25 cellular contexts compared by ENCODE assay signal in genomic region chr10:130689743-130690626, GRCh38.
DNase-seq lines count a peak whose midpoint lies in the region; ATAC-seq and TF ChIP-seq lines count a peak whose summit lies in the region.
"Had no signal": no experiment of that assay in that cellular context is flagged by ENCODE, and none has a peak within 500 bp of the region (broad histone marks: within the 10 kb centered on the region; RNA-seq: fewer than 3 reads in every experiment).

No MANE protein-coding gene starts in this region.

- no peak overlapping the region for H3K23ac ChIP-seq in trophoblast cell (ENCODE audit: low read length)

- peak overlapping the region; percentile 46 for H3K27ac Mint-ChIP-seq in neural progenitor cell
- H3K27ac Mint-ChIP-seq: CD14-positive monocyte; CD4-positive, alpha-beta memory T cell; CD4-positive, CD25-positive, alpha-beta regulatory T cell; CD8-positive, alpha-beta memory T cell had no signal

- no peaks in the 10 kb centered on the region for H3K4me1 Mint-ChIP-seq in neural progenitor cell
- H3K4me1 Mint-ChIP-seq: CD14-positive monocyte; CD4-positive, alpha-beta memory T cell; CD4-positive, CD25-positive, alpha-beta regulatory T cell; CD8-positive, alpha-beta memory T cell had no signal

- H3K9me3 Mint-ChIP-seq in neural progenitor cell: no peaks in the 10 kb centered on the region

- no peak overlapping the region for H4K8ac ChIP-seq in trophoblast cell (ENCODE audit: low read depth, low read length)

- H3K4me2 ChIP-seq in SK-N-SH (no peak overlapping the region), neural progenitor cell (no peak overlapping the region), trophoblast cell (ENCODE audit: low read length) (no peak overlapping the region)
- H3K4me2 ChIP-seq: BLaER1 had no signal

- no peak overlapping the region for H3K14ac ChIP-seq in trophoblast cell (ENCODE audit: low read length)

- intact Hi-C loops in ovary (cut with DNase I): no loop called here
- intact Hi-C loops in body of pancreas (cut with DNase I): no loop called here

- ATAC-seq in body of pancreas: no peak

- H3K9me2 ChIP-seq in SK-N-SH: no peaks in the 10 kb centered on the region

- H4K20me1 ChIP-seq in SK-N-SH (ENCODE audit: insufficient read depth) (no peaks in the 10 kb centered on the region), neural progenitor cell (ENCODE audit: low read depth) (no peaks in the 10 kb centered on the region)
- H4K20me1 ChIP-seq: BLaER1 had no signal

- H3K9ac ChIP-seq in SK-N-SH (no peak overlapping the region), neural progenitor cell (no peak overlapping the region), trophoblast cell (ENCODE audit: low read length) (no peak overlapping the region)
- H3K9ac ChIP-seq: BLaER1 had no signal

- H3K9me3 ChIP-seq in SK-N-SH (no peaks in the 10 kb centered on the region), neural progenitor cell (ENCODE audit: low read depth) (no peaks in the 10 kb centered on the region), trophoblast cell (ENCODE audit: insufficient read depth, low read depth, low read length) (peaks cover 1% of the 10 kb centered on the region), ovary (no peaks in the 10 kb centered on the region), body of pancreas (no peaks in the 10 kb centered on the region)
- H3K9me3 ChIP-seq: BE2C had no signal

- POLR2A ChIA-PET in SK-N-SH (lab: Yijun Ruan, JAX): no interaction called here

- H2BK120ac ChIP-seq in trophoblast cell (ENCODE audit: insufficient read depth, low read length, poor library complexity): no peak overlapping the region

- no peaks in the 10 kb centered on the region for H3K36me3 ChIP-seq in SK-N-SH (replicated peaks in 1 of 2; ENCODE audit: control insufficient read depth in 1 of 2, insufficient read depth in 2 of 2, low read length in 1 of 2)
- H3K36me3 ChIP-seq in neural progenitor cell: no peaks in the 10 kb centered on the region
- H3K36me3 ChIP-seq in trophoblast cell (ENCODE audit: control insufficient read depth in 1 of 2, insufficient read depth in 2 of 2, low read length in 2 of 2): no peaks in the 10 kb centered on the region
- no peaks in the 10 kb centered on the region for H3K36me3 ChIP-seq in ovary
- no peaks in the 10 kb centered on the region for H3K36me3 ChIP-seq in body of pancreas (replicated peaks in 1 of 2; ENCODE audit: insufficient read depth in 1 of 2, low read depth in 2 of 2)
- H3K36me3 ChIP-seq: BE2C, BLaER1 had no signal

- H3K79me2 ChIP-seq in SK-N-SH (ENCODE audit: insufficient read depth): no peaks in the 10 kb centered on the region
- no peaks in the 10 kb centered on the region for H3K79me2 ChIP-seq in neural progenitor cell (ENCODE audit: low read depth)
- no peaks in the 10 kb centered on the region for H3K79me2 ChIP-seq in trophoblast cell (ENCODE audit: control insufficient read depth, insufficient read depth, low read length, poor library complexity)

- no peaks in the 10 kb centered on the region for H3K36me3 Mint-ChIP-seq in neural progenitor cell
- H3K36me3 Mint-ChIP-seq: CD14-positive monocyte; CD4-positive, alpha-beta memory T cell; CD4-positive, CD25-positive, alpha-beta regulatory T cell; CD8-positive, alpha-beta memory T cell had no signal

- no peak overlapping the region for H4K91ac ChIP-seq in trophoblast cell (ENCODE audit: low read depth, low read length)

- H2BK5ac ChIP-seq in trophoblast cell (ENCODE audit: low read depth, low read length, poor library complexity): peak overlapping the region; percentile 17

- H3K27ac ChIP-seq in SK-N-SH (ENCODE audit: low read depth in 2 of 2, low read length in 1 of 2) (no peak overlapping the region), neural progenitor cell (no peak overlapping the region), trophoblast cell (ENCODE audit: low read depth, low read length) (no peak overlapping the region), ovary (no peak overlapping the region), body of pancreas (no peak overlapping the region)
- H3K27ac ChIP-seq: BLaER1 had no signal

- H3K4me1 ChIP-seq in SK-N-SH (ENCODE audit: control insufficient read depth in 1 of 2, insufficient read depth in 2 of 2, low read depth in 1 of 2, low read length in 1 of 2): peaks cover 0 to 8% of the 10 kb centered on the region in 2 experiments; a peak in 1 of 4 replicates
- H3K4me1 ChIP-seq in neural progenitor cell: no peaks in the 10 kb centered on the region
- H3K4me1 ChIP-seq in trophoblast cell (ENCODE audit: control insufficient read depth in 1 of 2, insufficient read depth in 2 of 2, low read length in 2 of 2): no peaks in the 10 kb centered on the region
- no peaks in the 10 kb centered on the region for H3K4me1 ChIP-seq in ovary (ENCODE audit: insufficient read depth)
- no peaks in the 10 kb centered on the region for H3K4me1 ChIP-seq in body of pancreas
- H3K4me1 ChIP-seq: BE2C had no signal

- no peaks in the 10 kb centered on the region for H3K79me1 ChIP-seq in trophoblast cell (ENCODE audit: low read length)

- no peak overlapping the region for H3K4me3 ChIP-seq in Jurkat, Clone E6-1 (ENCODE audit: low read length)
- H3K4me3 ChIP-seq in SK-N-SH (ENCODE audit: low read depth in 2 of 2, low read length in 1 of 2): no peak overlapping the region
- no peak overlapping the region for H3K4me3 ChIP-seq in neural progenitor cell
- no peak overlapping the region for H3K4me3 ChIP-seq in trophoblast cell (ENCODE audit: low read depth, low read length)
- no peak overlapping the region for H3K4me3 ChIP-seq in ovary
- no peak overlapping the region for H3K4me3 ChIP-seq in body of pancreas
- H3K4me3 ChIP-seq: BLaER1 had no signal

- no peak overlapping the region for H3K4me3 Mint-ChIP-seq in neural progenitor cell
- H3K4me3 Mint-ChIP-seq: CD14-positive monocyte; CD4-positive, alpha-beta memory T cell; CD4-positive, CD25-positive, alpha-beta regulatory T cell; CD8-positive, alpha-beta memory T cell had no signal

- H3F3A ChIP-seq in SK-N-SH (replicated peaks; ENCODE audit: insufficient read depth) (no peaks in the 10 kb centered on the region), neural progenitor cell (ENCODE audit: low read depth) (no peaks in the 10 kb centered on the region)

- H3K27me3 ChIP-seq in SK-N-SH (ENCODE audit: insufficient read depth): no peaks in the 10 kb centered on the region
- no peaks in the 10 kb centered on the region for H3K27me3 ChIP-seq in neural progenitor cell
- no peaks in the 10 kb centered on the region for H3K27me3 ChIP-seq in trophoblast cell (ENCODE audit: insufficient read depth, low read length)
- no peaks in the 10 kb centered on the region for H3K27me3 ChIP-seq in ovary
- H3K27me3 ChIP-seq in body of pancreas: no peaks in the 10 kb centered on the region
- H3K27me3 ChIP-seq: BE2C, BLaER1 had no signal

- no peak overlapping the region for H2AK5ac ChIP-seq in trophoblast cell (ENCODE audit: low read length)

- 26% methylated on average over 13 of the region's 15 CpGs for whole genome bisulfite sequencing in SK-N-SH (ENCODE audit: low lambda C conversion rate)
- no CpG with 5 or more reads among the region's 15 CpGs for WGBS in trophoblast cell (ENCODE audit: extremely low coverage, insufficient coverage, insufficient read length)
- WGBS in ovary, 3 donors: 37 to 49% (median 42%) methylated on average over 15 of the region's 15 CpGs
- 74 to 75% methylated on average over 15 of the region's 15 CpGs for WGBS in body of pancreas, 2 donors

- CTCF ChIA-PET in SK-N-SH (lab: Yijun Ruan, JAX): interaction anchor here (1.6 kb wide), 1 partner anchor 12 kb away, joined by 4 read pairs; no protein-coding TSS in a partner anchor

- no peak overlapping the region for H3K4ac ChIP-seq in trophoblast cell (ENCODE audit: low read depth, low read length)

- no peak overlapping the region for H3K18ac ChIP-seq in trophoblast cell (ENCODE audit: low read length)

- TF ChIP-seq POLR2A in ovary (IDR thresholded peaks at IDR 0.05): no peak
- no peak for TF ChIP-seq POLR2A in body of pancreas (IDR thresholded peaks at IDR 0.05)

- TF ChIP-seq RAD21 in SK-N-SH (IDR thresholded peaks at IDR 0.05; ENCODE audit: low read length): peak; percentile 39

- peak in 1 of 2 experiments; percentile 81; a peak in 2 of 4 replicates for TF ChIP-seq EP300 in SK-N-SH (IDR thresholded peaks at IDR 0.05; ENCODE audit: borderline replicate concordance in 1 of 2, low read depth in 1 of 2, low read length in 1 of 2)
- TF ChIP-seq EP300 in ovary (IDR thresholded peaks at IDR 0.05): no peak

- peaks cover 3% of the 10 kb centered on the region for H3K27me3 Mint-ChIP-seq in neural progenitor cell (ENCODE audit: insufficient read depth, low read depth)
- H3K27me3 Mint-ChIP-seq: CD4-positive, CD25-positive, alpha-beta regulatory T cell; CD8-positive, alpha-beta memory T cell had no signal

- no peak overlapping the region for H2BK12ac ChIP-seq in trophoblast cell (ENCODE audit: low read length)

- H4K12ac ChIP-seq in trophoblast cell (ENCODE audit: low read depth, low read length): no peak overlapping the region

- DNase-seq in Jurkat, Clone E6-1 (ENCODE audit: low read depth, low spot score): peak; percentile 28
- peak; percentile 64 for DNase-seq in SK-N-SH
- DNase-seq in neural progenitor cell (ENCODE audit: low spot score): no peak
- no peak for DNase-seq in trophoblast cell
- DNase-seq in ovary: no peak
- DNase-seq in body of pancreas: no peak
- no peak for DNase-seq in NCI-H1694 treated with DMSO at 0.1 percent for 48 hours (lab: John Stamatoyannopoulos, UW)
- DNase-seq in globus pallidus (ENCODE audit: low spot score): no peak
- DNase-seq: 8988T; ACHN; BE2C; C1 segment of cervical spinal cord; CD4-positive, alpha-beta memory T cell; CD4-positive, CD25-positive, alpha-beta regulatory T cell; CD8-positive, alpha-beta memory T cell; COR-L47; DMS 273 treated with DMSO at 0.1 percent for 48 hours; DMS153; DMS53; DMS79; DND-41; EL; GF-D8 had no signal

- no peak overlapping the region for H2AFZ ChIP-seq in SK-N-SH (ENCODE audit: low read depth)
- no peak overlapping the region for H2AFZ ChIP-seq in neural progenitor cell (replicated peaks)
- no peak overlapping the region for H2AFZ ChIP-seq in trophoblast cell (ENCODE audit: insufficient read depth, low read length, poor library complexity)

- TF ChIP-seq CTCF in SK-N-SH (IDR thresholded peaks at IDR 0.05): no peak
- TF ChIP-seq CTCF in neural progenitor cell (IDR thresholded peaks at IDR 0.05): no peak
- no peak for TF ChIP-seq CTCF in ovary (IDR thresholded peaks at IDR 0.05)
- TF ChIP-seq CTCF in body of pancreas (IDR thresholded peaks at IDR 0.05): no peak

TF ChIP-seq in SK-N-SH, 30 proteins besides CTCF, POLR2A, EP300 and RAD21 (continues in another document):
- TF ChIP-seq FOXJ3 (CRISPR knock-in tag; IDR thresholded peaks at IDR 0.05) (peak; percentile 28; the same call in 1 of the 2 replicates), YY1 (IDR thresholded peaks at IDR 0.05; ENCODE audit: low read depth) (no peak), RXRA (IDR thresholded peaks at IDR 0.05; ENCODE audit: borderline replicate concordance, low read depth) (no peak), GATA2 (CRISPR knock-in tag; IDR thresholded peaks at IDR 0.05) (peak; percentile 77), RCOR1 (IDR thresholded peaks at IDR 0.05; ENCODE audit: low read length) (peak; percentile 58), MXI1 (IDR thresholded peaks at IDR 0.05; ENCODE audit: low read depth, low read length) (peak; percentile 71; the same call in 1 of the 2 replicates), TAF1 (IDR thresholded peaks at IDR 0.05; ENCODE audit: borderline replicate concordance, low read depth, low read length) (no peak), POLR2AphosphoS5 (IDR thresholded peaks at IDR 0.05; ENCODE audit: low read depth, low read length) (no peak)

Comparison
In these comparisons a context has a peak if more than half of its experiments do, and no peak if none do; other contexts are left out.
1. DNase-seq: peak in Jurkat, Clone E6-1 (single experiment) and SK-N-SH (single experiment); none in neural progenitor cell (single experiment), trophoblast cell (0 of 2), ovary (0 of 5), body of pancreas (0 of 4), NCI-H1694 treated with DMSO at 0.1 percent for 48 hours (single experiment) and globus pallidus (single experiment).